In the genomic region with DNA sequence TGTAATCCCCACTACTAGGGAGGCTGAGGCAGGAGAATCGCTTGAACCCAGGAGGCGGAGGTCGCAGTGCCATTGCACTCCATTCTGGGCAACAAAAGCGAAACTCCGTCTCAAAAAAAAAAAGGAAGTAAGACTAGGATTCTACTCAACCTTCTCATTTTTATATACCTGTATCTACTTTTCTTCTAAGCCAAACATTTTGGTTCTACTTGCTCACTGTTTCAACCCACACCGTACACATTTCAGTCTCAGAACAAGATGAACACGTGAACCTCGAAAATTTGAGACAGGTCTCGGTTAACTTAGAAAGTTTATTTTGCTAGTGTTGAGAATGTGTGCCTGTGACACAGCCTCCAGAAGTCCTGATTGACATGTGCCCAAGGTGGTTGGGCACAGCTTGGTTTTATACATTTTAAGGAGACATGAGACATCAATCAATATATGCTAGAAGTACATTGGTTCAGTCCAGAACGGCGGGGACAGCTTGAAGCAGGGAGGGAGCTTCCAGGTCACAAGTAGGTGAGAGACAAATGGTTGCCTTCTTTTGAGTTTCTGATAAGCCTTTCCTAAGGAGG, we compare ENCODE assay signal across 1 cellular context.
A peak's percentile ranks its signal among the peaks of the same experiment; 100 is the strongest.
TF ChIP-seq lines count a peak whose summit lies in the region.

No MANE protein-coding gene starts in this region.

TF ChIP-seq in K562, 482 proteins besides CTCF, POLR2A, EP300 and RAD21:
- no peak for TF ChIP-seq CBX1 (IDR thresholded peaks at IDR 0.05; ENCODE audit: low read depth)
- TF ChIP-seq, protein P1, sequence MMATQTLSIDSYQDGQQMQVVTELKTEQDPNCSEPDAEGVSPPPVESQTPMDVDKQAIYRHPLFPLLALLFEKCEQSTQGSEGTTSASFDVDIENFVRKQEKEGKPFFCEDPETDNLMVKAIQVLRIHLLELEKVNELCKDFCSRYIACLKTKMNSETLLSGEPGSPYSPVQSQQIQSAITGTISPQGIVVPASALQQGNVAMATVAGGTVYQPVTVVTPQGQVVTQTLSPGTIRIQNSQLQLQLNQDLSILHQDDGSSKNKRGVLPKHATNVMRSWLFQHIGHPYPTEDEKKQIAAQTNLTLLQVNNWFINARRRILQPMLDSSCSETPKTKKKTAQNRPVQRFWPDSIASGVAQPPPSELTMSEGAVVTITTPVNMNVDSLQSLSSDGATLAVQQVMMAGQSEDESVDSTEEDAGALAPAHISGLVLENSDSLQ (IDR thresholded peaks at IDR 0.05): peak; percentile 80
- TF ChIP-seq, protein P2, sequence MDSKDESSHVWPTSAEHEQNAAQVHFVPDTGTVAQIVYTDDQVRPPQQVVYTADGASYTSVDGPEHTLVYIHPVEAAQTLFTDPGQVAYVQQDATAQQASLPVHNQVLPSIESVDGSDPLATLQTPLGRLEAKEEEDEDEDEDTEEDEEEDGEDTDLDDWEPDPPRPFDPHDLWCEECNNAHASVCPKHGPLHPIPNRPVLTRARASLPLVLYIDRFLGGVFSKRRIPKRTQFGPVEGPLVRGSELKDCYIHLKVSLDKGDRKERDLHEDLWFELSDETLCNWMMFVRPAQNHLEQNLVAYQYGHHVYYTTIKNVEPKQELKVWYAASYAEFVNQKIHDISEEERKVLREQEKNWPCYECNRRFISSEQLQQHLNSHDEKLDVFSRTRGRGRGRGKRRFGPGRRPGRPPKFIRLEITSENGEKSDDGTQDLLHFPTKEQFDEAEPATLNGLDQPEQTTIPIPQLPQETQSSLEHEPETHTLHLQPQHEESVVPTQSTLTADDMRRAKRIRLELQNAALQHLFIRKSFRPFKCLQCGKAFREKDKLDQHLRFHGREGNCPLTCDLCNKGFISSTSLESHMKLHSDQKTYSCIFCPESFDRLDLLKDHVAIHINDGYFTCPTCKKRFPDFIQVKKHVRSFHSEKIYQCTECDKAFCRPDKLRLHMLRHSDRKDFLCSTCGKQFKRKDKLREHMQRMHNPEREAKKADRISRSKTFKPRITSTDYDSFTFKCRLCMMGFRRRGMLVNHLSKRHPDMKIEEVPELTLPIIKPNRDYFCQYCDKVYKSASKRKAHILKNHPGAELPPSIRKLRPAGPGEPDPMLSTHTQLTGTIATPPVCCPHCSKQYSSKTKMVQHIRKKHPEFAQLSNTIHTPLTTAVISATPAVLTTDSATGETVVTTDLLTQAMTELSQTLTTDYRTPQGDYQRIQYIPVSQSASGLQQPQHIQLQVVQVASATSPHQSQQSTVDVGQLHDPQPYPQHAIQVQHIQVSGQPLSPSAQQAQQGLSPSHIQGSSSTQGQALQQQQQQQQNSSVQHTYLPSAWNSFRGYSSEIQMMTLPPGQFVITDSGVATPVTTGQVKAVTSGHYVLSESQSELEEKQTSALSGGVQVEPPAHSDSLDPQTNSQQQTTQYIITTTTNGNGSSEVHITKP (IDR thresholded peaks at IDR 0.05; ENCODE audit: partially characterized antibody): peak; percentile 48
- peak; percentile 43 for TF ChIP-seq MEIS2 (IDR thresholded peaks at IDR 0.05; ENCODE audit: partially characterized antibody)
- TF ChIP-seq, protein P3, sequence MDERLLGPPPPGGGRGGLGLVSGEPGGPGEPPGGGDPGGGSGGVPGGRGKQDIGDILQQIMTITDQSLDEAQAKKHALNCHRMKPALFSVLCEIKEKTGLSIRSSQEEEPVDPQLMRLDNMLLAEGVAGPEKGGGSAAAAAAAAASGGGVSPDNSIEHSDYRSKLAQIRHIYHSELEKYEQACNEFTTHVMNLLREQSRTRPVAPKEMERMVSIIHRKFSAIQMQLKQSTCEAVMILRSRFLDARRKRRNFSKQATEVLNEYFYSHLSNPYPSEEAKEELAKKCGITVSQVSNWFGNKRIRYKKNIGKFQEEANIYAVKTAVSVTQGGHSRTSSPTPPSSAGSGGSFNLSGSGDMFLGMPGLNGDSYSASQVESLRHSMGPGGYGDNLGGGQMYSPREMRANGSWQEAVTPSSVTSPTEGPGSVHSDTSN (CRISPR knock-in tag; IDR thresholded peaks at IDR 0.05; ENCODE audit: low read depth): no peak
- TF ChIP-seq, protein P3 (tag; conservative IDR thresholded peaks at IDR 0.05; ENCODE audit: low read depth): peak; percentile 48; the same call in 1 of the 2 replicates
- no peak for TF ChIP-seq POLR3G (IDR thresholded peaks at IDR 0.05; ENCODE audit: extremely low read depth, insufficient read length, insufficient replicate concordance)
- TF ChIP-seq ZNF165 (CRISPR knock-in tag; IDR thresholded peaks at IDR 0.05; ENCODE audit: borderline replicate concordance): no peak
- TF ChIP-seq, protein P4, sequence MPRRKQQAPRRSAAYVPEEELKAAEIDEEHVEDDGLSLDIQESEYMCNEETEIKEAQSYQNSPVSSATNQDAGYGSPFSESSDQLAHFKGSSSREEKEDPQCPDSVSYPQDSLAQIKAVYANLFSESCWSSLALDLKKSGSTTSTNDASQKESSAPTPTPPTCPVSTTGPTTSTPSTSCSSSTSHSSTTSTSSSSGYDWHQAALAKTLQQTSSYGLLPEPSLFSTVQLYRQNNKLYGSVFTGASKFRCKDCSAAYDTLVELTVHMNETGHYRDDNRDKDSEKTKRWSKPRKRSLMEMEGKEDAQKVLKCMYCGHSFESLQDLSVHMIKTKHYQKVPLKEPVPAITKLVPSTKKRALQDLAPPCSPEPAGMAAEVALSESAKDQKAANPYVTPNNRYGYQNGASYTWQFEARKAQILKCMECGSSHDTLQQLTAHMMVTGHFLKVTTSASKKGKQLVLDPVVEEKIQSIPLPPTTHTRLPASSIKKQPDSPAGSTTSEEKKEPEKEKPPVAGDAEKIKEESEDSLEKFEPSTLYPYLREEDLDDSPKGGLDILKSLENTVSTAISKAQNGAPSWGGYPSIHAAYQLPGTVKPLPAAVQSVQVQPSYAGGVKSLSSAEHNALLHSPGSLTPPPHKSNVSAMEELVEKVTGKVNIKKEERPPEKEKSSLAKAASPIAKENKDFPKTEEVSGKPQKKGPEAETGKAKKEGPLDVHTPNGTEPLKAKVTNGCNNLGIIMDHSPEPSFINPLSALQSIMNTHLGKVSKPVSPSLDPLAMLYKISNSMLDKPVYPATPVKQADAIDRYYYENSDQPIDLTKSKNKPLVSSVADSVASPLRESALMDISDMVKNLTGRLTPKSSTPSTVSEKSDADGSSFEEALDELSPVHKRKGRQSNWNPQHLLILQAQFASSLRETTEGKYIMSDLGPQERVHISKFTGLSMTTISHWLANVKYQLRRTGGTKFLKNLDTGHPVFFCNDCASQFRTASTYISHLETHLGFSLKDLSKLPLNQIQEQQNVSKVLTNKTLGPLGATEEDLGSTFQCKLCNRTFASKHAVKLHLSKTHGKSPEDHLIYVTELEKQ (CRISPR knock-in tag; IDR thresholded peaks at IDR 0.05): no peak
- TF ChIP-seq NR4A1 (CRISPR knock-in tag; IDR thresholded peaks at IDR 0.05): no peak
- no peak for TF ChIP-seq NR4A1 (tag; IDR thresholded peaks at IDR 0.05)
- no peak for TF ChIP-seq FIP1L1 (IDR thresholded peaks at IDR 0.05; ENCODE audit: low read depth, low read length, poor library complexity, severe bottlenecking)
- no peak for TF ChIP-seq NBN (IDR thresholded peaks at IDR 0.05; ENCODE audit: low read depth)
